Comparison of ENCODE assay signal across 9 cellular contexts in the genomic region with DNA sequence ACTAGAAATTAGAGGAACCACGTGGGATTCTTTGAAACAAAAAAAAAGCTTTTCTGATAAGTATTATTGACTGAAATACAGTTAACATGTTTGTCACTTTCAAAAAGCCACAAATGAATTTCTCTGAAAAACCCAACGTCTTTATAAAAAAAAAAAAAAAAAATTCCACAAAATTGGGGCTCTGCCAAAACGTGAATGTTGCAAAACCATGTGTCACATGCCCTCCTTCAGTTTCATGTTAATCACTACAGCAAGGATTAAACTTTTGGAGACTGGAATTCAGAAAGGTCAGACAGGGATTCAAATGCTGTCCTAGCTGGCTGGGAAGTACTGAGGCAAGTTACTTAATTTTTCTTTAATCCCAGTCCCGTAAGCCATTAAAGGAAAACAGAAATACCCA.
DNase-seq lines count a peak whose midpoint lies in the region; ATAC-seq and TF ChIP-seq lines count a peak whose summit lies in the region.
"Had no signal": no experiment of that assay in that cellular context is flagged by ENCODE, and none has a peak within 500 bp of the region (broad histone marks: within the 10 kb centered on the region; RNA-seq: fewer than 3 reads in every experiment).

No MANE protein-coding gene starts in this region.

- peaks cover 98% of the 10 kb centered on the region for H3K79me2 ChIP-seq in PC-9 (ENCODE audit: low read depth)

- H2AFZ ChIP-seq in PC-9, result no peak overlapping the region

- no peaks in the 10 kb centered on the region for H3K9me2 ChIP-seq in PC-9 (ENCODE audit: insufficient read depth)

- BruUV-seq in PC-9 (replicated peaks; lab: Mats Ljungman, UMichigan), result no TSS peak

- CTCF ChIA-PET in PC-9 (lab: Charles Lee) (interaction anchor here (0.6 kb wide), 2 partner anchors 23 to 29 kb away, joined by 3 to 7 read pairs; no protein-coding TSS in a partner anchor), GM10248 (lab: Yijun Ruan, JAX) (interaction anchor here (1.1 to 2.0 kb wide), 8 partner anchors 9 to 115 kb away, joined by 3 to 11 read pairs (median 6); no protein-coding TSS in a partner anchor)

- H4K20me1 ChIP-seq in PC-9 (ENCODE audit: insufficient read depth), result peaks cover 50% of the 10 kb centered on the region

- H3K4me3 ChIP-seq in PC-9 (no peak overlapping the region), neutrophil (ENCODE audit: low read depth in 1 of 2, low read length in 1 of 2) (no peak overlapping the region)
- H3K4me3 ChIP-seq: lung had no signal

- H3K27ac ChIP-seq in PC-9, result peak overlapping the region; percentile 60
- peak overlapping the region; percentile 48 for H3K27ac ChIP-seq in neutrophil

- H3K27me3 ChIP-seq in PC-9 (ENCODE audit: insufficient read depth, low read depth) (no peaks in the 10 kb centered on the region), neutrophil (no peaks in the 10 kb centered on the region)

- no peaks in the 10 kb centered on the region for H3K9me3 ChIP-seq in PC-9 (ENCODE audit: insufficient read depth, low read depth)
- no peaks in the 10 kb centered on the region for H3K9me3 ChIP-seq in neutrophil

- peak; percentile 63 for DNase-seq in DMS 273 (lab: John Stamatoyannopoulos, UW; ENCODE audit: unreplicated experiment)
- DNase-seq in PC-9, result peak; percentile 29 to 80
- DNase-seq in dermis blood vessel endothelial cell, result peak; percentile 27
- DNase-seq in GM10248 (ENCODE audit: extremely low spot score), result no peak
- no peak for DNase-seq in NCI-H187 (lab: John Stamatoyannopoulos, UW)

- POLR2A ChIA-PET in PC-9 (lab: Charles Lee; ENCODE audit: unreplicated experiment), result interaction anchor here (0.5 to 0.7 kb wide), 3 partner anchors 23 to 403 kb away, joined by 3 to 10 read pairs (median 4); no protein-coding TSS in a partner anchor
- POLR2A ChIA-PET in GM10248 (lab: Yijun Ruan, JAX), result no interaction called here

- intact Hi-C loops in PC-9 (cut with micrococcal nuclease; ENCODE audit: unreplicated experiment), result no loop called here

- H3K4me1 ChIP-seq in PC-9 (replicated peaks; ENCODE audit: insufficient read depth), result peaks cover 99% of the 10 kb centered on the region
- peaks cover 49 to 60% of the 10 kb centered on the region in 2 experiments for H3K4me1 ChIP-seq in neutrophil (ENCODE audit: control insufficient read depth in 1 of 2, insufficient read depth in 1 of 2, low read depth in 1 of 2, low read length in 1 of 2)

- peaks cover 94% of the 10 kb centered on the region for H3F3A ChIP-seq in PC-9 (ENCODE audit: insufficient read depth, low read depth)

- peak overlapping the region; percentile 53 for H3K4me2 ChIP-seq in PC-9

- H3K36me3 ChIP-seq in PC-9 (ENCODE audit: low read depth) (peaks cover 29% of the 10 kb centered on the region; the same call in 1 of the 2 replicates), neutrophil (peaks cover 16% of the 10 kb centered on the region)

- TF ChIP-seq CTCF in PC-9 (conservative IDR thresholded peaks at IDR 0.05), result no peak
- no peak for TF ChIP-seq CTCF in neutrophil (IDR thresholded peaks at IDR 0.05)
- TF ChIP-seq CTCF in GM10248 (IDR thresholded peaks at IDR 0.05; ENCODE audit: control extremely low read depth, extremely low read depth, low read depth, missing control alignments), result no peak

- ATAC-seq in HG03439 (IDR thresholded peaks at IDR 0.05; ENCODE audit: unreplicated experiment), result no peak
- ATAC-seq in HG03045 (IDR thresholded peaks at IDR 0.05; ENCODE audit: unreplicated experiment), result no peak

Comparison
In these comparisons a context has a peak if more than half of its experiments do, and no peak if none do; other contexts are left out.
1. DNase-seq: peak in DMS 273 (single experiment), PC-9 (2 of 2) and dermis blood vessel endothelial cell (single experiment); none in GM10248 (single experiment) and NCI-H187 (0 of 2).